In the genomic region with DNA sequence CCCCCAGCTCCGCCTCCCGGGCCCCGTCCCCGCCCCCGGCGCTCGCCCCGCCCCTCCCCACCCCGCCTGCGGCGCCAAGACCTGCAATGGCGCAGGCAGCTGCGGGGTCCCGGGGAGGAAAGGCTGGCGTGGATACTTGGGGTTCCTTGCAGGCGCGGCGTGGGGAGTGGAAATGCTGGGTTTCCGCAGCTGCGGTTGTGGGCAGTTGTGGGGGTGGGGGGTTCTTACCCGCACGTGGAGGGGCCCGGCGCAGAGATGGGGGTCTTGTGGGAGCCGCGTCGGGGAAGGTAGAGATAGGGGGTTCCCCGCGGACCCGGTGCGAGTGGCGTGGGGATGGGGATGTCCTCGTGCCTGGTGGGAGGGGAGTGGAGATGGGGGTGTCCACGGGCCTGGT, we compare ENCODE assay signal across 8 cellular contexts. TPM values are rescaled to one million over a fixed set of nuclear protein-coding genes. Genes with fewer than 3 reads are reported as not detected.
DNase-seq lines count a peak whose midpoint lies in the region; ATAC-seq and TF ChIP-seq lines count a peak whose summit lies in the region.

No MANE protein-coding gene starts in this region.

- H3K36me3 Mint-ChIP-seq in endodermal cell (ENCODE audit: low read depth) = peaks cover 18% of the 10 kb centered on the region

- peak overlapping the region; percentile 85 for H3K27ac Mint-ChIP-seq in endodermal cell

- peaks cover 15% of the 10 kb centered on the region for H3K36me3 ChIP-seq in endodermal cell (ENCODE audit: control insufficient read depth, insufficient read depth, low read length)
- H3K36me3 ChIP-seq in neuron (ENCODE audit: insufficient read depth, low read length) = no peaks in the 10 kb centered on the region

- H3K9me3 ChIP-seq in endodermal cell (ENCODE audit: control insufficient read depth, low read length) = peaks cover 21% of the 10 kb centered on the region
- peaks cover 2% of the 10 kb centered on the region for H3K9me3 ChIP-seq in neuron (ENCODE audit: low read length)

- peak overlapping the region; percentile 20 for H3K9ac ChIP-seq in endodermal cell (ENCODE audit: extremely low read depth, low read length, poor library complexity, severe bottlenecking)

- peaks cover 18% of the 10 kb centered on the region for H3K9me3 Mint-ChIP-seq in endodermal cell

- H3K4me3 ChIP-seq in GM12864 (ENCODE audit: low read depth, low read length) (peak overlapping the region; percentile 73), HFF-Myc (replicated peaks; ENCODE audit: low read depth, low read length) (peak overlapping the region; percentile 48), endodermal cell (ENCODE audit: low read length) (peak overlapping the region; percentile 56), neuron (ENCODE audit: low read length) (peak overlapping the region; percentile 54)

- TF ChIP-seq POLR2A in erythroblast (IDR thresholded peaks at IDR 0.05; ENCODE audit: low read length) = no peak

- no peaks in the 10 kb centered on the region for H3K4me1 ChIP-seq in endodermal cell (ENCODE audit: control insufficient read depth, insufficient read depth, low read length)
- peaks cover 3% of the 10 kb centered on the region for H3K4me1 ChIP-seq in neuron (ENCODE audit: insufficient read depth, low read length)

- TF ChIP-seq CTCF in GM12864 (IDR thresholded peaks at IDR 0.05; ENCODE audit: low read depth, low read length, missing control alignments) = no peak
- no peak for TF ChIP-seq CTCF in HFF-Myc (IDR thresholded peaks at IDR 0.05; ENCODE audit: low read depth, low read length, missing control alignments)
- no peak for TF ChIP-seq CTCF in endodermal cell (conservative IDR thresholded peaks at IDR 0.05)

- no peaks in the 10 kb centered on the region for H3K4me1 Mint-ChIP-seq in endodermal cell

- DNase-seq in GM12864 (ENCODE audit: low read depth) = no peak
- DNase-seq in HFF-Myc (ENCODE audit: extremely low read depth, low read depth) = no peak
- no peak for DNase-seq in endodermal cell
- DNase-seq in anterior cingulate cortex (lab: John Stamatoyannopoulos, UW) = no peak
- no peak for DNase-seq in erythroblast (lab: John Stamatoyannopoulos, UW)
- DNase-seq in NK-92 treated with Interleukin-12 subunit alpha and Interleukin-12 subunit beta, amount 100 ng/mL, for 24 hours (lab: John Stamatoyannopoulos, UW) = no peak

- H3K4me3 Mint-ChIP-seq in endodermal cell = peak overlapping the region; percentile 81

- WGBS in endodermal cell (ENCODE audit: insufficient coverage in 1 of 2, insufficient read length in 1 of 2), 2 experiments = 3% methylated on average over 33 of the region's 34 CpGs; no CpG with 5 or more reads in 1 of the 2 experiments

- H3K27ac ChIP-seq in endodermal cell (ENCODE audit: low read depth, low read length) = peak overlapping the region; percentile 70

- no peaks in the 10 kb centered on the region for H3K27me3 ChIP-seq in endodermal cell (ENCODE audit: control insufficient read depth, insufficient read depth, low read length, poor library complexity, severe bottlenecking)
- no peaks in the 10 kb centered on the region for H3K27me3 ChIP-seq in neuron (ENCODE audit: insufficient read depth, low read length)

- peak; percentile 53 for ATAC-seq in SK-N-SH treated with all-trans-retinoic acid at 6 μM for 48 hours

- H2AFZ ChIP-seq in neuron (ENCODE audit: low read depth, low read length) = peak overlapping the region; percentile 58

- peaks cover 4% of the 10 kb centered on the region for H3K27me3 Mint-ChIP-seq in endodermal cell (ENCODE audit: insufficient read depth)

TF ChIP-seq in SK-N-SH treated with all-trans-retinoic acid at 6 μM for 48 hours, 23 proteins besides CTCF, POLR2A, EP300 and RAD21:
- TF ChIP-seq TOX (CRISPR knock-in tag; IDR thresholded peaks at IDR 0.05; ENCODE audit: borderline replicate concordance) (no peak), GLIS3 (CRISPR knock-in tag; IDR thresholded peaks at IDR 0.05) (no peak), ZNF565 (CRISPR knock-in tag; conservative IDR thresholded peaks at IDR 0.05; ENCODE audit: low read depth) (no peak), ARNTL (CRISPR knock-in tag; IDR thresholded peaks at IDR 0.05; ENCODE audit: borderline replicate concordance, low read depth) (no peak), ZNF70 (CRISPR knock-in tag; IDR thresholded peaks at IDR 0.05) (no peak), TCF4 (CRISPR knock-in tag; IDR thresholded peaks at IDR 0.05; ENCODE audit: borderline replicate concordance) (no peak), ZFP30 (CRISPR knock-in tag; IDR thresholded peaks at IDR 0.05) (no peak), OSR1 (CRISPR knock-in tag; IDR thresholded peaks at IDR 0.05) (no peak)
- TF ChIP-seq, protein P1, sequence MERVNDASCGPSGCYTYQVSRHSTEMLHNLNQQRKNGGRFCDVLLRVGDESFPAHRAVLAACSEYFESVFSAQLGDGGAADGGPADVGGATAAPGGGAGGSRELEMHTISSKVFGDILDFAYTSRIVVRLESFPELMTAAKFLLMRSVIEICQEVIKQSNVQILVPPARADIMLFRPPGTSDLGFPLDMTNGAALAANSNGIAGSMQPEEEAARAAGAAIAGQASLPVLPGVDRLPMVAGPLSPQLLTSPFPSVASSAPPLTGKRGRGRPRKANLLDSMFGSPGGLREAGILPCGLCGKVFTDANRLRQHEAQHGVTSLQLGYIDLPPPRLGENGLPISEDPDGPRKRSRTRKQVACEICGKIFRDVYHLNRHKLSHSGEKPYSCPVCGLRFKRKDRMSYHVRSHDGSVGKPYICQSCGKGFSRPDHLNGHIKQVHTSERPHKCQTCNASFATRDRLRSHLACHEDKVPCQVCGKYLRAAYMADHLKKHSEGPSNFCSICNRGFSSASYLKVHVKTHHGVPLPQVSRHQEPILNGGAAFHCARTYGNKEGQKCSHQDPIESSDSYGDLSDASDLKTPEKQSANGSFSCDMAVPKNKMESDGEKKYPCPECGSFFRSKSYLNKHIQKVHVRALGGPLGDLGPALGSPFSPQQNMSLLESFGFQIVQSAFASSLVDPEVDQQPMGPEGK (CRISPR knock-in tag; IDR thresholded peaks at IDR 0.05; ENCODE audit: borderline replicate concordance) = no peak
- TF ChIP-seq, protein P2, sequence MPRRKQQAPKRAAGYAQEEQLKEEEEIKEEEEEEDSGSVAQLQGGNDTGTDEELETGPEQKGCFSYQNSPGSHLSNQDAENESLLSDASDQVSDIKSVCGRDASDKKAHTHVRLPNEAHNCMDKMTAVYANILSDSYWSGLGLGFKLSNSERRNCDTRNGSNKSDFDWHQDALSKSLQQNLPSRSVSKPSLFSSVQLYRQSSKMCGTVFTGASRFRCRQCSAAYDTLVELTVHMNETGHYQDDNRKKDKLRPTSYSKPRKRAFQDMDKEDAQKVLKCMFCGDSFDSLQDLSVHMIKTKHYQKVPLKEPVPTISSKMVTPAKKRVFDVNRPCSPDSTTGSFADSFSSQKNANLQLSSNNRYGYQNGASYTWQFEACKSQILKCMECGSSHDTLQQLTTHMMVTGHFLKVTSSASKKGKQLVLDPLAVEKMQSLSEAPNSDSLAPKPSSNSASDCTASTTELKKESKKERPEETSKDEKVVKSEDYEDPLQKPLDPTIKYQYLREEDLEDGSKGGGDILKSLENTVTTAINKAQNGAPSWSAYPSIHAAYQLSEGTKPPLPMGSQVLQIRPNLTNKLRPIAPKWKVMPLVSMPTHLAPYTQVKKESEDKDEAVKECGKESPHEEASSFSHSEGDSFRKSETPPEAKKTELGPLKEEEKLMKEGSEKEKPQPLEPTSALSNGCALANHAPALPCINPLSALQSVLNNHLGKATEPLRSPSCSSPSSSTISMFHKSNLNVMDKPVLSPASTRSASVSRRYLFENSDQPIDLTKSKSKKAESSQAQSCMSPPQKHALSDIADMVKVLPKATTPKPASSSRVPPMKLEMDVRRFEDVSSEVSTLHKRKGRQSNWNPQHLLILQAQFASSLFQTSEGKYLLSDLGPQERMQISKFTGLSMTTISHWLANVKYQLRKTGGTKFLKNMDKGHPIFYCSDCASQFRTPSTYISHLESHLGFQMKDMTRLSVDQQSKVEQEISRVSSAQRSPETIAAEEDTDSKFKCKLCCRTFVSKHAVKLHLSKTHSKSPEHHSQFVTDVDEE (CRISPR knock-in tag; IDR thresholded peaks at IDR 0.05) = no peak
- TF ChIP-seq, protein P3, sequence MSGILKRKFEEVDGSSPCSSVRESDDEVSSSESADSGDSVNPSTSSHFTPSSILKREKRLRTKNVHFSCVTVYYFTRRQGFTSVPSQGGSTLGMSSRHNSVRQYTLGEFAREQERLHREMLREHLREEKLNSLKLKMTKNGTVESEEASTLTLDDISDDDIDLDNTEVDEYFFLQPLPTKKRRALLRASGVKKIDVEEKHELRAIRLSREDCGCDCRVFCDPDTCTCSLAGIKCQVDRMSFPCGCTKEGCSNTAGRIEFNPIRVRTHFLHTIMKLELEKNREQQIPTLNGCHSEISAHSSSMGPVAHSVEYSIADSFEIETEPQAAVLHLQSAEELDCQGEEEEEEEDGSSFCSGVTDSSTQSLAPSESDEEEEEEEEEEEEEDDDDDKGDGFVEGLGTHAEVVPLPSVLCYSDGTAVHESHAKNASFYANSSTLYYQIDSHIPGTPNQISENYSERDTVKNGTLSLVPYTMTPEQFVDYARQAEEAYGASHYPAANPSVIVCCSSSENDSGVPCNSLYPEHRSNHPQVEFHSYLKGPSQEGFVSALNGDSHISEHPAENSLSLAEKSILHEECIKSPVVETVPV (CRISPR knock-in tag; IDR thresholded peaks at IDR 0.05) = no peak
TF ChIP-seq in SK-N-SH treated with all-trans-retinoic acid at 6 μM for 48 hours: peak in this region for 0.

RNA-seq across cellular contexts. Expression of a gene that starts 0.7 kb away (rescaled TPM):
- total RNA-seq in endodermal cell = 10 to 100 TPM; 46.7 to 80.9 TPM
- 48.3 TPM for polyA plus RNA-seq in endodermal cell (2013, experiment 1 of 2)
- 43.1 TPM for polyA plus RNA-seq in endodermal cell (2013, experiment 2 of 2)
